ENCODE assay signal across 13 cellular contexts in genomic region chr20:62835931-62836861, GRCh38. TPM values are rescaled to one million over a fixed set of nuclear protein-coding genes. Genes with fewer than 3 reads are reported as not detected.
DNase-seq lines count a peak whose midpoint lies in the region; ATAC-seq, FAIRE-seq and TF ChIP-seq lines count a peak whose summit lies in the region.
"Had no signal": no experiment of that assay in that cellular context is flagged by ENCODE, and none has a peak within 500 bp of the region (broad histone marks: within the 10 kb centered on the region; RNA-seq: fewer than 3 reads in every experiment).

No MANE protein-coding gene starts in this region.

- H3K4me1 Mint-ChIP-seq in type B pancreatic cell (ENCODE audit: unreplicated experiment): peaks cover 26% of the 10 kb centered on the region
- peaks cover 10% of the 10 kb centered on the region for H3K4me1 Mint-ChIP-seq in activated T-cell treated with anti-CD3 and anti-CD28 coated beads, Interleukin-2, amount 50 U/mL, for 4 hours (ENCODE audit: low read depth)

- in situ Hi-C loops in brain microvascular endothelial cell (cut with HindIII; ENCODE audit: low pct_ligation_motif_present, low sequenced_read_pairs): no loop called here

- TF ChIP-seq CTCF in brain microvascular endothelial cell (IDR thresholded peaks at IDR 0.05; ENCODE audit: low read depth, low read length, missing control alignments) (no peak), kidney (IDR thresholded peaks at IDR 0.05; ENCODE audit: borderline replicate concordance, extremely low read depth, insufficient read depth) (no peak), type B pancreatic cell (conservative IDR thresholded peaks at IDR 0.05) (no peak)

- peaks cover 2 to 13% of the 10 kb centered on the region in 2 donors for H3K4me1 ChIP-seq in kidney (ENCODE audit: control insufficient read depth in 1 of 2, insufficient read depth in 1 of 2, low read depth in 1 of 2, low read length in 2 of 2)

- ATAC-seq in Right ventricle myocardium inferior: no peak
- no peak for ATAC-seq in activated T-cell treated with anti-CD3 and anti-CD28 coated beads, Interleukin-2, amount 50 U/mL, for 4 hours

- H3K9ac ChIP-seq in kidney (ENCODE audit: low read length in 2 of 2): no peak overlapping the region

- H3K4me3 ChIP-seq in brain microvascular endothelial cell (ENCODE audit: low read depth, low read length) (no peak overlapping the region), kidney (ENCODE audit: low read length in 2 of 2) (no peak overlapping the region)
- H3K4me3 ChIP-seq: tibial artery had no signal

- no peaks in the 10 kb centered on the region for H3K36me3 ChIP-seq in brain microvascular endothelial cell (replicated peaks)
- H3K36me3 ChIP-seq in kidney (ENCODE audit: control insufficient read depth in 1 of 2, insufficient read depth in 2 of 2, low read length in 2 of 2): no peaks in the 10 kb centered on the region
- H3K36me3 ChIP-seq: tibial artery had no signal

- no peak for FAIRE-seq in kidney (lab: Jason Lieb, UNC)

- H3K27me3 Mint-ChIP-seq in type B pancreatic cell: no peaks in the 10 kb centered on the region
- H3K27me3 Mint-ChIP-seq in activated T-cell treated with anti-CD3 and anti-CD28 coated beads, Interleukin-2, amount 50 U/mL, for 4 hours (ENCODE audit: low read depth): peaks cover 2% of the 10 kb centered on the region

- H3K27ac ChIP-seq in brain microvascular endothelial cell: no peak overlapping the region
- no peak overlapping the region for H3K27ac ChIP-seq in kidney (ENCODE audit: low read depth in 2 of 2, low read length in 2 of 2)
- H3K27ac ChIP-seq: tibial artery had no signal

- no peaks in the 10 kb centered on the region for H3K27me3 ChIP-seq in brain microvascular endothelial cell (replicated peaks)

- DNase-seq in Right ventricle myocardium inferior (ENCODE audit: missing footprints): peak; percentile 65
- DNase-seq in cardiac septum (ENCODE audit: low spot score): no peak
- DNase-seq in brain microvascular endothelial cell: peak; percentile 46
- DNase-seq in kidney: peak; percentile 77
- peak; percentile 69 for DNase-seq in type B pancreatic cell (ENCODE audit: extremely low spot score, unreplicated experiment)
- no peak for DNase-seq in activated T-cell treated with anti-CD3 and anti-CD28 coated beads, Interleukin-2, amount 50 U/mL, for 4 hours
- DNase-seq in SHP77 treated with DMSO at 0.1 percent for 48 hours (lab: John Stamatoyannopoulos, UW): no peak
- DNase-seq in SK-N-DZ (ENCODE audit: low spot score): no peak
- DNase-seq: activated CD8-positive, alpha-beta memory T cell treated with anti-CD3 and anti-CD28 coated beads, Interleukin-2, amount 50 U/mL, for 4 hours; GF-D8; NCI-H774; tibial artery had no signal

- no peak overlapping the region for H3K27ac Mint-ChIP-seq in type B pancreatic cell

- intact Hi-C loops in Right ventricle myocardium inferior (cut with DNase I) (no loop called here), cardiac septum (cut with DNase I) (no loop called here), kidney (cut with DNase I) (no loop called here)

- H3K9me3 Mint-ChIP-seq in type B pancreatic cell: no peaks in the 10 kb centered on the region
- H3K9me3 Mint-ChIP-seq in activated T-cell treated with anti-CD3 and anti-CD28 coated beads, Interleukin-2, amount 50 U/mL, for 4 hours: no peaks in the 10 kb centered on the region
- H3K9me3 Mint-ChIP-seq: IgD-negative memory B cell had no signal

- no peaks in the 10 kb centered on the region for H3K9me3 ChIP-seq in kidney (ENCODE audit: control insufficient read depth in 1 of 2, low read length in 2 of 2)
- H3K9me3 ChIP-seq: tibial artery had no signal

- H3K36me3 Mint-ChIP-seq in type B pancreatic cell: peaks cover 3% of the 10 kb centered on the region
- no peaks in the 10 kb centered on the region for H3K36me3 Mint-ChIP-seq in activated T-cell treated with anti-CD3 and anti-CD28 coated beads, Interleukin-2, amount 50 U/mL, for 4 hours (ENCODE audit: insufficient read depth)

- H3K4me3 Mint-ChIP-seq in type B pancreatic cell: no peak overlapping the region
- no peak overlapping the region for H3K4me3 Mint-ChIP-seq in activated T-cell treated with anti-CD3 and anti-CD28 coated beads, Interleukin-2, amount 50 U/mL, for 4 hours

RNA-seq across cellular contexts. Expression of gene COL9A3, which starts 19.3 kb away (rescaled TPM):
- total RNA-seq in Right ventricle myocardium inferior: 5.5 TPM
- 0.94 TPM for total RNA-seq in cardiac septum
- 4.3 TPM for total RNA-seq in kidney
- 2.3 TPM for polyA plus RNA-seq in kidney (ENCODE audit: insufficient read depth, low read depth, low replicate concordance)
- total RNA-seq in type B pancreatic cell (ENCODE audit: low replicate concordance): 8.8 and 21.2 TPM in 2 replicates
- total RNA-seq in activated T-cell treated with anti-CD3 and anti-CD28 coated beads, Interleukin-2, amount 50 U/mL, for 4 hours: under 1 TPM; 0.10 to 0.33 (median 0.21) TPM
- polyA plus RNA-seq in SK-N-DZ (2014; cell fraction: cytosol; rRNA removed): 0.80 and 4.1 TPM in 2 replicates
- polyA plus RNA-seq in SK-N-DZ (2014; cell fraction: nucleus; rRNA removed): 27.0 and 28.9 TPM in 2 replicates

RNA-seq across cellular contexts. Expression of gene TCFL5, which starts 25.4 kb away (rescaled TPM):
- 6.0 TPM for total RNA-seq in Right ventricle myocardium inferior
- 7.8 TPM for total RNA-seq in cardiac septum
- 11.5 TPM for total RNA-seq in kidney
- 6.1 TPM for polyA plus RNA-seq in kidney (ENCODE audit: insufficient read depth, low read depth, low replicate concordance)
- total RNA-seq in type B pancreatic cell (ENCODE audit: low replicate concordance): 6.1 and 11.8 TPM in 2 replicates
- total RNA-seq in activated T-cell treated with anti-CD3 and anti-CD28 coated beads, Interleukin-2, amount 50 U/mL, for 4 hours: 1 to 10 TPM; 4.4 to 4.9 (median 4.5) TPM
- polyA plus RNA-seq in SK-N-DZ (2014; cell fraction: cytosol; rRNA removed): 17.7 and 18.7 TPM in 2 replicates
- 12.5 and 14.3 TPM in 2 replicates for polyA plus RNA-seq in SK-N-DZ (2014; cell fraction: nucleus; rRNA removed)

RNA-seq across cellular contexts. Expression of gene OGFR, which starts 31.6 kb away (rescaled TPM):
- total RNA-seq in Right ventricle myocardium inferior (22.5 TPM), cardiac septum (16.4 TPM), kidney (46.8 TPM), type B pancreatic cell (ENCODE audit: low replicate concordance) (42.8 and 49.6 TPM in 2 replicates)
- polyA plus RNA-seq in kidney (ENCODE audit: insufficient read depth, low read depth, low replicate concordance): 33.7 TPM
- total RNA-seq in activated T-cell treated with anti-CD3 and anti-CD28 coated beads, Interleukin-2, amount 50 U/mL, for 4 hours: 10 to 100 TPM; 45.8 to 57.9 (median 53.9) TPM
- polyA plus RNA-seq in SK-N-DZ (2014; cell fraction: cytosol; rRNA removed): 26.0 and 50.0 TPM in 2 replicates
- 40.1 and 56.7 TPM in 2 replicates for polyA plus RNA-seq in SK-N-DZ (2014; cell fraction: nucleus; rRNA removed)

RNA-seq across cellular contexts. Expression of gene MRGBP, which starts 39.9 kb away (rescaled TPM):
- total RNA-seq in Right ventricle myocardium inferior (10.0 TPM), cardiac septum (7.9 TPM), kidney (7.6 TPM), type B pancreatic cell (ENCODE audit: low replicate concordance) (8.4 and 14.6 TPM in 2 replicates)
- 9.0 TPM for polyA plus RNA-seq in kidney (ENCODE audit: insufficient read depth, low read depth, low replicate concordance)
- total RNA-seq in activated T-cell treated with anti-CD3 and anti-CD28 coated beads, Interleukin-2, amount 50 U/mL, for 4 hours: 10 to 100 TPM; 14.5 to 18.3 (median 18.1) TPM
- 32.5 and 36.2 TPM in 2 replicates for polyA plus RNA-seq in SK-N-DZ (2014; cell fraction: cytosol; rRNA removed)
- 38.2 and 42.4 TPM in 2 replicates for polyA plus RNA-seq in SK-N-DZ (2014; cell fraction: nucleus; rRNA removed)

Comparison
In these comparisons a context has a peak if more than half of its experiments do, and no peak if none do; other contexts are left out.
1. DNase-seq: peak in Right ventricle myocardium inferior (single experiment), brain microvascular endothelial cell (single experiment), kidney (single experiment) and type B pancreatic cell (single experiment); none in cardiac septum (single experiment), activated T-cell treated with anti-CD3 and anti-CD28 coated beads, Interleukin-2, amount 50 U/mL, for 4 hours (single experiment), SHP77 treated with DMSO at 0.1 percent for 48 hours (single experiment) and SK-N-DZ (single experiment).